In the genomic region with DNA sequence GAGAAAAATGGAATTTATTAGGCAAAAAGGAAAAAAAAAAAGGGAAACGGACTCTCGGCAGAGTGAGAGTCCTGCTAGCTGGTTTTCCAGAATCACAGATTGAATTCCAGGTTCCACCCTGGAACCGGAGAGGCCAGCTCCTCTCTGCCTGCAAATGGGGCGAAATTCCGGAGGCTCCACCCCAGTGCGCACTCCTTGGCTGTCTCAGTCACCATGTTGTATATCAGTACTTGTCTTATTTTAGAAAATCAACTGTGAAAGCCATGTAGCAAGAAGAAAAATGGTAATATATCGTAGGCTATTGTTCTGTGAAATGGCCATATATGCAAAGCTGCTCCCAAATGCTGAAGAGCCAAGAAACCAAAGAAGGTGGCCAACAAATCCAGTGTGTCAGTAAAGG, we compare ENCODE assay signal across 31 cellular contexts.
"Had no signal": no experiment of that assay in that cellular context is flagged by ENCODE, and none has a peak within 500 bp of the region (broad histone marks: within the 10 kb centered on the region; RNA-seq: fewer than 3 reads in every experiment).

No MANE protein-coding gene starts in this region.

- H3K4me1 ChIP-seq: ascending aorta had no signal

- H3K27ac ChIP-seq: ascending aorta, cardiac muscle cell, WERI-Rb-1 had no signal

- DNase-seq: activated CD4-positive, alpha-beta memory T cell treated with anti-CD3 and anti-CD28 coated beads, Interleukin-2, amount 10 ng/mL, durations not matched to agents 7 days and 5 days; activated CD4-positive, alpha-beta T cell treated with anti-CD3 and anti-CD28 coated beads for 1 hour; activated CD4-positive, alpha-beta T cell treated with anti-CD3 and anti-CD28 coated beads for 36 hours; activated CD4-positive, alpha-beta T cell treated with anti-CD3 and anti-CD28 coated beads for 48 hours; activated CD4-positive, alpha-beta T cell treated with anti-CD3 and anti-CD28 coated beads, Interleukin-2, amount 10 ng/mL, durations not matched to agents 7 days and 5 days; activated CD4-positive, alpha-beta T cell treated with anti-CD3 and anti-CD28 coated beads, Interleukin-2, amount 50 U/mL, for 48 hours; activated CD4-positive, CD25-positive, alpha-beta regulatory T cell; activated CD8-positive, alpha-beta memory T cell treated with anti-CD3 and anti-CD28 coated beads for 24 hours; activated CD8-positive, alpha-beta memory T cell treated with anti-CD3 and anti-CD28 coated beads, Interleukin-2, amount 10 ng/mL, durations not matched to agents 7 days and 5 days; activated CD8-positive, alpha-beta memory T cell treated with anti-CD3 and anti-CD28 coated beads, Interleukin-2, amount 50 U/mL, for 48 hours; activated CD8-positive, alpha-beta T cell treated with anti-CD3 and anti-CD28 coated beads, Interleukin-2, amount 10 ng/mL, durations not matched to agents 7 days and 5 days; activated effector memory CD4-positive, alpha-beta T cell treated with Interleukin-2 at 50 U/mL for 16 hours; activated gamma-delta T cell; activated naive CD4-positive, alpha-beta T cell treated with anti-CD3 and anti-CD28 coated beads, Interleukin-2, amount 10 ng/mL, durations not matched to agents 7 days and 5 days; activated naive CD4-positive, alpha-beta T cell treated with Interleukin-2 at 50 U/mL for 16 hours; activated naive CD8-positive, alpha-beta T cell treated with anti-CD3 and anti-CD28 coated beads, Interleukin-2, amount 10 ng/mL, durations not matched to agents 7 days and 5 days; activated naive CD8-positive, alpha-beta T cell treated with anti-CD3 and anti-CD28 coated beads, Interleukin-2, amount 50 U/mL, for 24 hours; activated T-cell treated with anti-CD3 and anti-CD28 coated beads, Interleukin-2, amount 50 U/mL, for 24 hours; activated T-cell treated with anti-CD3 and anti-CD28 coated beads, Interleukin-2, amount 50 U/mL, for 48 hours; amygdala; anterior cingulate cortex; caudate nucleus; cerebellar nuclear complex; T-helper 1 cell; T-helper 2 cell; T-helper 9 cell; WERI-Rb-1 had no signal

- H3K4me3 ChIP-seq: ascending aorta, cardiac muscle cell had no signal

- H3K36me3 ChIP-seq: ascending aorta, cardiac muscle cell, WERI-Rb-1 had no signal

- H3K9me3 ChIP-seq: ascending aorta had no signal

- ATAC-seq: activated CD4-positive, alpha-beta T cell treated with anti-CD3 and anti-CD28 coated beads for 36 hours; activated CD4-positive, CD25-positive, alpha-beta regulatory T cell treated with anti-CD3 and anti-CD28 coated beads, Interleukin-2, amount 50 U/mL, for 24 hours; activated CD8-positive, alpha-beta memory T cell treated with anti-CD3 and anti-CD28 coated beads, Interleukin-2, amount 10 ng/mL, durations not matched to agents 7 days and 5 days; activated CD8-positive, alpha-beta T cell treated with anti-CD3 and anti-CD28 coated beads, Interleukin-2, amount 10 ng/mL, durations not matched to agents 7 days and 5 days; activated naive CD8-positive, alpha-beta T cell treated with anti-CD3 and anti-CD28 coated beads, Interleukin-2, amount 50 U/mL, for 24 hours; WTC11 had no signal

- H3K27me3 ChIP-seq: ascending aorta had no signal
